ENCODE assay signal across 8 cellular contexts in genomic region chr9:37903581-37903830, GRCh38. TPM values are rescaled to one million over a fixed set of nuclear protein-coding genes. Genes with fewer than 3 reads are reported as not detected.
A peak's percentile ranks its signal among the peaks of the same experiment; 100 is the strongest.
DNase-seq lines count a peak whose midpoint lies in the region; ATAC-seq lines count a peak whose summit lies in the region.

No MANE protein-coding gene starts in this region.

- peaks cover 7% of the 10 kb centered on the region for H3K36me3 ChIP-seq in neuron (ENCODE audit: insufficient read depth, low read length)

- peaks cover 3% of the 10 kb centered on the region for H3K36me3 Mint-ChIP-seq in activated naive CD4-positive, alpha-beta T cell treated with anti-CD3 and anti-CD28 coated beads for 36 hours (ENCODE audit: low read depth)

- H2AFZ ChIP-seq in neuron (ENCODE audit: low read depth, low read length) = peak overlapping the region; percentile 90

- no peaks in the 10 kb centered on the region for H3K27me3 Mint-ChIP-seq in activated naive CD4-positive, alpha-beta T cell treated with anti-CD3 and anti-CD28 coated beads for 36 hours (ENCODE audit: low read depth)

- H3K27ac Mint-ChIP-seq in activated naive CD4-positive, alpha-beta T cell treated with anti-CD3 and anti-CD28 coated beads for 36 hours = peak overlapping the region; percentile 77

- peak overlapping the region; percentile 85 for H3K4me3 Mint-ChIP-seq in activated naive CD4-positive, alpha-beta T cell treated with anti-CD3 and anti-CD28 coated beads for 36 hours

- peaks cover 16% of the 10 kb centered on the region for H3K4me1 Mint-ChIP-seq in activated naive CD4-positive, alpha-beta T cell treated with anti-CD3 and anti-CD28 coated beads for 36 hours (ENCODE audit: low read depth)

- DNase-seq in activated naive CD4-positive, alpha-beta T cell treated with anti-CD3 and anti-CD28 coated beads for 36 hours = no peak
- no peak for DNase-seq in activated naive CD4-positive, alpha-beta T cell treated with anti-CD3 and anti-CD28 coated beads, Interleukin-2, amount 50 U/mL, for 16 hours
- DNase-seq in T follicular helper cell (ENCODE audit: low read depth) (peak; percentile 31), GOT3 (lab: John Stamatoyannopoulos, UW) (no peak), germinal center (ENCODE audit: low spot score) (no peak)

- peaks cover 15% of the 10 kb centered on the region for H3K4me1 ChIP-seq in neuron (ENCODE audit: insufficient read depth, low read length)

- no peaks in the 10 kb centered on the region for H3K9me3 ChIP-seq in neuron (ENCODE audit: low read length)

- intact Hi-C loops in activated naive CD4-positive, alpha-beta T cell treated with anti-CD3 and anti-CD28 coated beads for 36 hours (cut with micrococcal nuclease) = loop anchor here (1.0 to 5.0 kb wide), 6 partner anchors 49 to 489 kb away; partner anchors contain the start of genes ALDH1B1, DCAF10 and ZBTB5

- no peaks in the 10 kb centered on the region for H3K9me3 Mint-ChIP-seq in activated naive CD4-positive, alpha-beta T cell treated with anti-CD3 and anti-CD28 coated beads for 36 hours

- no peaks in the 10 kb centered on the region for H3K27me3 ChIP-seq in neuron (ENCODE audit: insufficient read depth, low read length)

- H3K4me3 ChIP-seq in neuron (ENCODE audit: low read length) = peak overlapping the region; percentile 61

- ATAC-seq in HG02981 (IDR thresholded peaks at IDR 0.05; ENCODE audit: unreplicated experiment) (peak; percentile 38), esophagus mucosa (peak; percentile 64)

- CTCF ChIA-PET in activated naive CD4-positive, alpha-beta T cell treated with anti-CD3 and anti-CD28 coated beads for 36 hours (lab: Charles Lee) = interaction anchor here (0.7 to 1.3 kb wide), 5 partner anchors 10 to 716 kb away, joined by 3 to 6 read pairs (median 4); partner anchors contain the start of gene TOMM5

RNA-seq across cellular contexts. Expression of gene SLC25A51, which starts 0.4 kb away (rescaled TPM):
- 10 to 100 TPM; 20.0 to 20.3 TPM for total RNA-seq in activated naive CD4-positive, alpha-beta T cell treated with anti-CD3 and anti-CD28 coated beads for 36 hours
- 20.8 TPM for total RNA-seq in esophagus mucosa
